Comparison of ENCODE assay signal across 15 cellular contexts in genomic region chr15:66077320-66077663, GRCh38.
DNase-seq lines count a peak whose midpoint lies in the region; FAIRE-seq and TF ChIP-seq lines count a peak whose summit lies in the region.
"Had no signal": no experiment of that assay in that cellular context is flagged by ENCODE, and none has a peak within 500 bp of the region (broad histone marks: within the 10 kb centered on the region; RNA-seq: fewer than 3 reads in every experiment).

No MANE protein-coding gene starts in this region.

- no peak overlapping the region for H3K18ac ChIP-seq in H1 (ENCODE audit: extremely low read depth, low read length)

- no peak for TF ChIP-seq POLR2A in H1 (IDR thresholded peaks at IDR 0.05; ENCODE audit: control extremely low read depth in 1 of 2, low read depth in 2 of 2, low read length in 2 of 2)

- no peak overlapping the region for H2BK12ac ChIP-seq in H1 (ENCODE audit: low read depth, low read length)

- WGBS in H1 (ENCODE audit: extremely low coverage in 1 of 2, insufficient coverage in 1 of 2, insufficient read length in 1 of 2, insufficient replicate concordance in 2 of 2, low coverage in 1 of 2, low lambda C conversion rate in 2 of 2, missing lambda C conversion rate in 1 of 2), 2 experiments = 76% methylated on average over 6 of the region's 6 CpGs; no CpG with 5 or more reads in 1 of the 2 experiments

- H4K91ac ChIP-seq in H1 (replicated peaks; ENCODE audit: insufficient read length, low read length) = no peak overlapping the region

- H4K5ac ChIP-seq in H1 (ENCODE audit: insufficient read length, low read depth, low read length) = no peak overlapping the region

- no peaks in the 10 kb centered on the region for H3K36me3 ChIP-seq in H1 (ENCODE audit: control insufficient read depth in 2 of 4, insufficient read depth in 4 of 4, low read length in 3 of 4)

- H3K4me1 Mint-ChIP-seq in HFFc6 (ENCODE audit: low read depth) = peaks cover 25% of the 10 kb centered on the region
- H3K4me1 Mint-ChIP-seq: CD4-positive, alpha-beta memory T cell had no signal

- H3K4me3 ChIP-seq in H1 (ENCODE audit: extremely low read depth in 1 of 4, insufficient read depth in 2 of 4, low read depth in 3 of 4, low read length in 4 of 4) = no peak overlapping the region

- H4K20me1 ChIP-seq in H1 (replicated peaks in 1 of 2; ENCODE audit: control insufficient read depth in 1 of 2, insufficient read depth in 2 of 2, low read length in 2 of 2) = no peaks in the 10 kb centered on the region

- H3K4me3 Mint-ChIP-seq in HFFc6 = no peak overlapping the region
- H3K4me3 Mint-ChIP-seq: CD4-positive, alpha-beta memory T cell had no signal

- H3K36me3 Mint-ChIP-seq in HFFc6 (ENCODE audit: low read depth) = no peaks in the 10 kb centered on the region
- H3K36me3 Mint-ChIP-seq: CD4-positive, alpha-beta memory T cell had no signal

- no peaks in the 10 kb centered on the region for H3K9me3 ChIP-seq in H1 (ENCODE audit: insufficient read depth in 2 of 2, low read depth in 1 of 2, low read length in 1 of 2)

- peak; percentile 19 for DNase-seq in activated effector memory CD4-positive, alpha-beta T cell treated with anti-CD3 and anti-CD28 coated beads, Interleukin-2, amount 50 U/mL, for 16 hours
- DNase-seq in activated effector memory CD4-positive, alpha-beta T cell treated with Interleukin-2 at 50 U/mL for 16 hours = no peak
- DNase-seq in H1 (ENCODE audit: low read depth in 1 of 2, low spot score in 2 of 2) (no peak), urothelium cell line (ENCODE audit: low spot score) (no peak), NCI-H748 treated with DMSO at 0.1 percent for 48 hours (lab: John Stamatoyannopoulos, UW) (no peak), HFFc6 (no peak)
- DNase-seq: 8988T; Calu3; CD4-positive, alpha-beta memory T cell; COR-L47; DND-41; GOT3; H7; HCEC 1CT had no signal

- no peak overlapping the region for H3K23ac ChIP-seq in H1 (ENCODE audit: insufficient read length)

- FAIRE-seq in H1 (lab: Jason Lieb, UNC) (no peak), urothelium cell line (lab: Jason Lieb, UNC) (peak; percentile 53)
- FAIRE-seq: G401.6 had no signal

- H2AFZ ChIP-seq in H1 (ENCODE audit: low read length) = no peak overlapping the region

- no peak overlapping the region for H3K9ac ChIP-seq in H1 (replicated peaks in 1 of 4; ENCODE audit: extremely low read depth in 1 of 4, low read depth in 3 of 4, low read length in 3 of 4)

- no peak overlapping the region for H3K27ac ChIP-seq in H1 (ENCODE audit: low read depth, low read length)

- 0 out of 2 replicates have a peak overlapping the region, but pooled peaks have one; percentile 3 for H2BK20ac ChIP-seq in H1 (ENCODE audit: low read length)

- H3K23me2 ChIP-seq in H1 (ENCODE audit: low read depth, low read length) = no peaks in the 10 kb centered on the region; the same call in 1 of the 2 replicates

- no peaks in the 10 kb centered on the region for H3K9me3 Mint-ChIP-seq in HFFc6
- H3K9me3 Mint-ChIP-seq: CD4-positive, alpha-beta memory T cell had no signal

- POLR2A ChIA-PET in H1 (lab: Charles Lee; ENCODE audit: partially characterized antibody) = no interaction called here

- no peak overlapping the region for H3K56ac ChIP-seq in H1 (replicated peaks; ENCODE audit: insufficient read length, low read depth, low read length)

- no peak overlapping the region for H2BK120ac ChIP-seq in H1 (replicated peaks; ENCODE audit: low read depth, low read length)

- no peak overlapping the region for H3K4me2 ChIP-seq in H1 (ENCODE audit: insufficient read depth in 1 of 2, low read depth in 2 of 2, low read length in 2 of 2)

- no peak overlapping the region for H3K14ac ChIP-seq in H1 (ENCODE audit: insufficient read length)

- TF ChIP-seq CTCF in H1 (IDR thresholded peaks at IDR 0.05; ENCODE audit: control extremely low read depth in 1 of 3, insufficient read depth in 1 of 3, low read depth in 1 of 3, low read length in 3 of 3) (no peak), HFFc6 (IDR thresholded peaks at IDR 0.05) (no peak)

- TF ChIP-seq EP300 in H1 (IDR thresholded peaks at IDR 0.05; ENCODE audit: borderline replicate concordance in 1 of 2, low read depth in 2 of 2, low read length in 2 of 2) = no peak

- H3K27me3 ChIP-seq in H1 (replicated peaks in 1 of 4; ENCODE audit: control insufficient read depth in 3 of 4, extremely low read depth in 1 of 4, insufficient read depth in 3 of 4, low read length in 3 of 4) = no peaks in the 10 kb centered on the region

- H3K79me1 ChIP-seq in H1 (ENCODE audit: low read depth, low read length) = no peaks in the 10 kb centered on the region

- H3K4ac ChIP-seq in H1 (replicated peaks; ENCODE audit: insufficient read length, low read depth, low read length) = no peak overlapping the region

- no peak overlapping the region for H2AK5ac ChIP-seq in H1 (ENCODE audit: low read depth, low read length)

- 0 out of 2 replicates have a peak overlapping the region, but pooled peaks have one; percentile 1 for H2BK15ac ChIP-seq in H1 (ENCODE audit: low read length)

- H3K4me1 ChIP-seq in H1 (replicated peaks in 1 of 4; ENCODE audit: control insufficient read depth in 3 of 4, insufficient read depth in 4 of 4, low read length in 3 of 4) = peaks cover 0 to 10% (median 4%) of the 10 kb centered on the region in 4 experiments; a peak in 5 of 7 replicates

- H3K79me2 ChIP-seq in H1 (ENCODE audit: control insufficient read depth in 1 of 2, insufficient read depth in 2 of 2, low read length in 2 of 2) = no peaks in the 10 kb centered on the region

- H2BK5ac ChIP-seq in H1 (ENCODE audit: low read depth, low read length) = no peak overlapping the region

- no peak overlapping the region for H3K27ac Mint-ChIP-seq in HFFc6
- H3K27ac Mint-ChIP-seq: CD4-positive, alpha-beta memory T cell had no signal

- CTCF ChIA-PET in H1 (lab: Charles Lee; ENCODE audit: partially characterized antibody) = no interaction called here

- TF ChIP-seq RAD21 in H1 (IDR thresholded peaks at IDR 0.05 in 1 of 2, conservative IDR thresholded peaks at IDR 0.05 in 1 of 2; ENCODE audit: low read depth in 2 of 2, low read length in 2 of 2) = no peak

- H3K27me3 Mint-ChIP-seq in HFFc6 (ENCODE audit: insufficient read depth) = peaks cover 13% of the 10 kb centered on the region

- no peak overlapping the region for H4K8ac ChIP-seq in H1 (ENCODE audit: extremely low read depth, insufficient read depth, low read length)

TF ChIP-seq in H1, 55 proteins besides CTCF, POLR2A, EP300 and RAD21 (continues in another document):
- no peak for TF ChIP-seq BCL11A (IDR thresholded peaks at IDR 0.05; ENCODE audit: low read depth in 2 of 2, low read length in 2 of 2)
